In genomic region chr12:19643635-19644034, GRCh38 we compare ENCODE assay signal across 9 cellular contexts.
DNase-seq lines count a peak whose midpoint lies in the region; TF ChIP-seq lines count a peak whose summit lies in the region.
"Had no signal": no experiment of that assay in that cellular context is flagged by ENCODE, and none has a peak within 500 bp of the region (broad histone marks: within the 10 kb centered on the region; RNA-seq: fewer than 3 reads in every experiment).

No MANE protein-coding gene starts in this region.

- intact Hi-C loops in Caco-2 (cut with micrococcal nuclease; ENCODE audit: unreplicated experiment), result loop anchor here (1.0 to 10.0 kb wide), 3 partner anchors 70 to 779 kb away; no protein-coding TSS in a partner anchor

- H3K79me2 ChIP-seq in mesendoderm (ENCODE audit: control insufficient read depth, insufficient read depth, low read length), result no peaks in the 10 kb centered on the region

- H3K4me3 ChIP-seq in Caco-2 (ENCODE audit: low read depth, low read length) (no peak overlapping the region), choroid plexus epithelial cell (ENCODE audit: low read depth, low read length) (no peak overlapping the region), mesendoderm (ENCODE audit: low read length) (no peak overlapping the region)

- no peak overlapping the region for H3K27ac Mint-ChIP-seq in Caco-2 (ENCODE audit: unreplicated experiment)
- H3K27ac Mint-ChIP-seq in T-helper 2 cell treated with Interferon-gamma antibody and Interleukin-4, amounts not matched to agents 5 μg/mL and 100 μg/mL, for 36 hours, result no peak overlapping the region
- H3K27ac Mint-ChIP-seq: dendritic cell treated with granulocyte-macrophage colony-stimulating factor and Interleukin-4, amounts not matched to agents 40 ng/mL and 50 ng/mL, for 4 days had no signal

- H3K23ac ChIP-seq in mesendoderm (ENCODE audit: low read length), result no peak overlapping the region

- H4K5ac ChIP-seq in mesendoderm (ENCODE audit: low read length), result no peak overlapping the region

- H3K9me3 ChIP-seq in Caco-2, result peaks cover 5% of the 10 kb centered on the region; the same call in 1 of the 2 replicates

- BruUV-seq in Caco-2 (replicated peaks; lab: Mats Ljungman, UMichigan), result no TSS peak

- no peak overlapping the region for H4K8ac ChIP-seq in mesendoderm (ENCODE audit: low read depth, low read length)

- H3K4me1 ChIP-seq in Caco-2, result no peaks in the 10 kb centered on the region
- no peaks in the 10 kb centered on the region for H3K4me1 ChIP-seq in mesendoderm (ENCODE audit: control insufficient read depth, low read depth, low read length)

- no peak overlapping the region for H3K4me3 Mint-ChIP-seq in Caco-2 (ENCODE audit: unreplicated experiment)
- H3K4me3 Mint-ChIP-seq in T-helper 2 cell treated with Interferon-gamma antibody and Interleukin-4, amounts not matched to agents 5 μg/mL and 100 μg/mL, for 36 hours, result no peak overlapping the region
- H3K4me3 Mint-ChIP-seq: dendritic cell treated with granulocyte-macrophage colony-stimulating factor and Interleukin-4, amounts not matched to agents 40 ng/mL and 50 ng/mL, for 4 days had no signal

- POLR2A ChIA-PET in Caco-2 (lab: Charles Lee), result no interaction called here

- H3K27me3 ChIP-seq in Caco-2 (replicated peaks; ENCODE audit: control insufficient read depth, insufficient read depth, low read length), result no peaks in the 10 kb centered on the region
- peaks cover 2% of the 10 kb centered on the region for H3K27me3 ChIP-seq in mesendoderm (ENCODE audit: insufficient read depth, low read length, poor library complexity)

- H3K36me3 Mint-ChIP-seq in Caco-2 (ENCODE audit: insufficient read depth, unreplicated experiment), result no peaks in the 10 kb centered on the region
- no peaks in the 10 kb centered on the region for H3K36me3 Mint-ChIP-seq in T-helper 2 cell treated with Interferon-gamma antibody and Interleukin-4, amounts not matched to agents 5 μg/mL and 100 μg/mL, for 36 hours (ENCODE audit: low read depth)

- H3K9me3 Mint-ChIP-seq in Caco-2 (ENCODE audit: unreplicated experiment), result peaks cover 9% of the 10 kb centered on the region
- H3K9me3 Mint-ChIP-seq in T-helper 2 cell treated with Interferon-gamma antibody and Interleukin-4, amounts not matched to agents 5 μg/mL and 100 μg/mL, for 36 hours, result peaks cover 3% of the 10 kb centered on the region

- H3K4me2 ChIP-seq in mesendoderm (ENCODE audit: low read length), result no peak overlapping the region

- H2AK5ac ChIP-seq in mesendoderm (ENCODE audit: low read length), result no peak overlapping the region

- H3K27ac ChIP-seq in mesendoderm (ENCODE audit: low read depth, low read length), result no peak overlapping the region

- no peak overlapping the region for H3K18ac ChIP-seq in mesendoderm (ENCODE audit: low read length)

- no peaks in the 10 kb centered on the region for H3K27me3 Mint-ChIP-seq in Caco-2 (ENCODE audit: insufficient read depth, unreplicated experiment)
- no peaks in the 10 kb centered on the region for H3K27me3 Mint-ChIP-seq in T-helper 2 cell treated with Interferon-gamma antibody and Interleukin-4, amounts not matched to agents 5 μg/mL and 100 μg/mL, for 36 hours (ENCODE audit: low read depth)
- H3K27me3 Mint-ChIP-seq: dendritic cell treated with granulocyte-macrophage colony-stimulating factor and Interleukin-4, amounts not matched to agents 40 ng/mL and 50 ng/mL, for 4 days had no signal

- no peaks in the 10 kb centered on the region for H3K4me1 Mint-ChIP-seq in Caco-2 (ENCODE audit: low read depth, unreplicated experiment)
- no peaks in the 10 kb centered on the region for H3K4me1 Mint-ChIP-seq in T-helper 2 cell treated with Interferon-gamma antibody and Interleukin-4, amounts not matched to agents 5 μg/mL and 100 μg/mL, for 36 hours (ENCODE audit: low read depth)

- WGBS in mesendoderm (ENCODE audit: extremely low coverage, insufficient coverage, low lambda C conversion rate), result no CpG with 5 or more reads among the region's 5 CpGs

- peak in 1 of 2 experiments; percentile 57 for DNase-seq in Caco-2
- DNase-seq in NCI-H1092 (lab: John Stamatoyannopoulos, UW), result peak; percentile 10
- DNase-seq in choroid plexus epithelial cell (ENCODE audit: low read depth), result peak; percentile 84
- peak; percentile 96 for DNase-seq in mesendoderm
- DNase-seq in activated CD8-positive, alpha-beta memory T cell treated with anti-CD3 and anti-CD28 coated beads, Interleukin-2, amount 50 U/mL, for 48 hours, result no peak
- no peak for DNase-seq in T-helper 2 cell treated with Interferon-gamma antibody and Interleukin-4, amounts not matched to agents 5 μg/mL and 100 μg/mL, for 36 hours (ENCODE audit: low spot score)
- DNase-seq in stimulated activated CD4-positive, alpha-beta T cell treated with anti-CD3 and anti-CD28 coated beads, Interleukin-1b, Interleukin-23, amount 100 ng/mL, for 48 hours, result no peak
- DNase-seq in activated gamma-delta T cell (lab: John Stamatoyannopoulos, UW), result no peak

- no peak overlapping the region for H3K9ac ChIP-seq in mesendoderm (ENCODE audit: low read length)

- no peaks in the 10 kb centered on the region for H3K79me1 ChIP-seq in mesendoderm (ENCODE audit: low read length)

- TF ChIP-seq CTCF in Caco-2 (IDR thresholded peaks at IDR 0.05; ENCODE audit: insufficient read depth in 1 of 2, low read depth in 1 of 2, low read length in 1 of 2, severe bottlenecking in 1 of 2, unreplicated experiment in 1 of 2), result peak; percentile 58 to 62
- peak; percentile 81 for TF ChIP-seq CTCF in choroid plexus epithelial cell (conservative IDR thresholded peaks at IDR 0.05; ENCODE audit: low read depth, low read length)

- H2BK15ac ChIP-seq in mesendoderm (replicated peaks; ENCODE audit: low read depth), result no peak overlapping the region

- H3K36me3 ChIP-seq in Caco-2 (ENCODE audit: control insufficient read depth, insufficient read depth, low read length) (no peaks in the 10 kb centered on the region), mesendoderm (ENCODE audit: control insufficient read depth, insufficient read depth, low read length) (no peaks in the 10 kb centered on the region)

- no peak overlapping the region for H2BK120ac ChIP-seq in mesendoderm (ENCODE audit: low read depth, low read length)

- CTCF ChIA-PET in Caco-2 (lab: Charles Lee), result interaction anchor here (0.6 to 0.8 kb wide), 3 partner anchors 74 to 831 kb away, joined by 3 to 4 read pairs (median 3); no protein-coding TSS in a partner anchor

- H2BK5ac ChIP-seq in mesendoderm (ENCODE audit: low read length), result no peak overlapping the region

- H3K4ac ChIP-seq in mesendoderm (ENCODE audit: low read depth, low read length), result no peak overlapping the region

- H3K56ac ChIP-seq in mesendoderm (ENCODE audit: low read length), result no peak overlapping the region

Comparison
In these comparisons a context has a peak if more than half of its experiments do, and no peak if none do; other contexts are left out.
1. DNase-seq: peak in NCI-H1092 (single experiment), choroid plexus epithelial cell (single experiment) and mesendoderm (single experiment); none in activated CD8-positive, alpha-beta memory T cell treated with anti-CD3 and anti-CD28 coated beads, Interleukin-2, amount 50 U/mL, for 48 hours (single experiment), T-helper 2 cell treated with Interferon-gamma antibody and Interleukin-4, amounts not matched to agents 5 μg/mL and 100 μg/mL, for 36 hours (single experiment), stimulated activated CD4-positive, alpha-beta T cell treated with anti-CD3 and anti-CD28 coated beads, Interleukin-1b, Interleukin-23, amount 100 ng/mL, for 48 hours (single experiment) and activated gamma-delta T cell (single experiment).